ENCODE assay signal across 14 cellular contexts in genomic region chr7:111074071-111074771, GRCh38. TPM values are rescaled to one million over a fixed set of nuclear protein-coding genes. Genes with fewer than 3 reads are reported as not detected.
DNase-seq lines count a peak whose midpoint lies in the region; ATAC-seq and TF ChIP-seq lines count a peak whose summit lies in the region.
"Had no signal": no experiment of that assay in that cellular context is flagged by ENCODE, and none has a peak within 500 bp of the region (broad histone marks: within the 10 kb centered on the region; RNA-seq: fewer than 3 reads in every experiment).

No MANE protein-coding gene starts in this region.

- no peak overlapping the region for H3K4me2 ChIP-seq in MM.1S (ENCODE audit: low read depth, low read length)

- no peaks in the 10 kb centered on the region for H3K9me2 ChIP-seq in MM.1S (replicated peaks; ENCODE audit: insufficient read depth, low read length)

- H3K4me1 ChIP-seq in MM.1S (ENCODE audit: low read length), result peaks cover 21% of the 10 kb centered on the region

- H2AFZ ChIP-seq in MM.1S (ENCODE audit: low read length), result no peak overlapping the region

- peak; percentile 36 for DNase-seq in CD1c-positive myeloid dendritic cell (ENCODE audit: extremely low spot score)
- no peak for DNase-seq in activated naive CD8-positive, alpha-beta T cell treated with anti-CD3 and anti-CD28 coated beads, Interleukin-2, amount 50 U/mL, for 24 hours
- no peak for DNase-seq in foreskin fibroblast
- DNase-seq in MM.1S, result no peak
- DNase-seq in mesothelial cell of epicardium (ENCODE audit: low spot score in 2 of 2, unreplicated experiment in 2 of 2), result no peak
- DNase-seq: cerebellar nuclear complex, left colon, NCI-H1436 treated with DMSO at 0.1 percent for 48 hours, spleen had no signal

- H3K4me3 ChIP-seq in foreskin fibroblast (ENCODE audit: low read depth in 1 of 2, low read length in 2 of 2) (no peak overlapping the region), MM.1S (ENCODE audit: low read length) (no peak overlapping the region)
- H3K4me3 ChIP-seq: spleen had no signal

- no peaks in the 10 kb centered on the region for H3K79me2 ChIP-seq in MM.1S (ENCODE audit: low read length)

- H4K20me1 ChIP-seq in MM.1S (ENCODE audit: insufficient read depth, low read length), result no peaks in the 10 kb centered on the region

- H3K27me3 Mint-ChIP-seq in activated naive CD8-positive, alpha-beta T cell treated with anti-CD3 and anti-CD28 coated beads, Interleukin-2, amount 50 U/mL, for 24 hours, result no peaks in the 10 kb centered on the region
- no peaks in the 10 kb centered on the region for H3K27me3 Mint-ChIP-seq in mesothelial cell of epicardium (ENCODE audit: low read depth)

- ATAC-seq in GM18508 (IDR thresholded peaks at IDR 0.05; ENCODE audit: insufficient read depth, unreplicated experiment), result peak; percentile 43
- no peak for ATAC-seq in activated naive CD8-positive, alpha-beta T cell treated with anti-CD3 and anti-CD28 coated beads, Interleukin-2, amount 50 U/mL, for 24 hours
- ATAC-seq in HG02571 (IDR thresholded peaks at IDR 0.05; ENCODE audit: unreplicated experiment), result no peak
- ATAC-seq: left colon had no signal

- H3K27me3 ChIP-seq in MM.1S (replicated peaks; ENCODE audit: insufficient read depth, low read length), result no peaks in the 10 kb centered on the region
- H3K27me3 ChIP-seq: spleen had no signal

- H3K27ac Mint-ChIP-seq in activated naive CD8-positive, alpha-beta T cell treated with anti-CD3 and anti-CD28 coated beads, Interleukin-2, amount 50 U/mL, for 24 hours, result peak overlapping the region; percentile 61
- no peak overlapping the region for H3K27ac Mint-ChIP-seq in mesothelial cell of epicardium
- H3K27ac Mint-ChIP-seq: CD14-positive monocyte had no signal

- no peaks in the 10 kb centered on the region for H3K9me3 ChIP-seq in KOPT-K1 (ENCODE audit: insufficient read depth, low read length, poor library complexity, severe bottlenecking)
- H3K9me3 ChIP-seq in MM.1S (replicated peaks; ENCODE audit: insufficient read depth, low read length), result no peaks in the 10 kb centered on the region
- H3K9me3 ChIP-seq: spleen had no signal

- H3K36me3 ChIP-seq in KOPT-K1 (ENCODE audit: insufficient read depth, low read length), result no peaks in the 10 kb centered on the region
- H3K36me3 ChIP-seq in MM.1S (replicated peaks; ENCODE audit: insufficient read depth, low read length), result no peaks in the 10 kb centered on the region
- H3K36me3 ChIP-seq: spleen had no signal

- no peak for TF ChIP-seq CTCF in foreskin fibroblast (IDR thresholded peaks at IDR 0.05; ENCODE audit: low read depth, low read length)
- no peak for TF ChIP-seq CTCF in MM.1S (IDR thresholded peaks at IDR 0.05; ENCODE audit: low read length)
- TF ChIP-seq CTCF in mesothelial cell of epicardium (IDR thresholded peaks at IDR 0.05; ENCODE audit: unreplicated experiment), result no peak

- H3K27ac ChIP-seq in KOPT-K1 (ENCODE audit: low read depth, low read length, poor library complexity, severe bottlenecking) (peak overlapping the region; percentile 56), MM.1S (ENCODE audit: low read length) (no peak overlapping the region)
- H3K27ac ChIP-seq: spleen had no signal

- H3K9ac ChIP-seq in MM.1S (ENCODE audit: low read length), result no peak overlapping the region

- peak overlapping the region; percentile 48 for H3K4me3 Mint-ChIP-seq in activated naive CD8-positive, alpha-beta T cell treated with anti-CD3 and anti-CD28 coated beads, Interleukin-2, amount 50 U/mL, for 24 hours
- no peak overlapping the region for H3K4me3 Mint-ChIP-seq in mesothelial cell of epicardium
- H3K4me3 Mint-ChIP-seq: CD14-positive monocyte had no signal

- peaks cover 73% of the 10 kb centered on the region for H3K4me1 Mint-ChIP-seq in activated naive CD8-positive, alpha-beta T cell treated with anti-CD3 and anti-CD28 coated beads, Interleukin-2, amount 50 U/mL, for 24 hours
- H3K4me1 Mint-ChIP-seq in mesothelial cell of epicardium, result peaks cover 20% of the 10 kb centered on the region
- H3K4me1 Mint-ChIP-seq: CD14-positive monocyte had no signal

- no peaks in the 10 kb centered on the region for H3F3A ChIP-seq in MM.1S (ENCODE audit: insufficient read depth, low read length)

- H3K36me3 Mint-ChIP-seq in activated naive CD8-positive, alpha-beta T cell treated with anti-CD3 and anti-CD28 coated beads, Interleukin-2, amount 50 U/mL, for 24 hours (ENCODE audit: low read depth), result no peaks in the 10 kb centered on the region
- no peaks in the 10 kb centered on the region for H3K36me3 Mint-ChIP-seq in mesothelial cell of epicardium
- H3K36me3 Mint-ChIP-seq: CD14-positive monocyte had no signal

- H3K9me3 Mint-ChIP-seq in activated naive CD8-positive, alpha-beta T cell treated with anti-CD3 and anti-CD28 coated beads, Interleukin-2, amount 50 U/mL, for 24 hours, result no peaks in the 10 kb centered on the region
- no peaks in the 10 kb centered on the region for H3K9me3 Mint-ChIP-seq in mesothelial cell of epicardium

RNA-seq across cellular contexts. Expression of gene LRRN3, which starts 16.7 kb away (rescaled TPM):
- 8.7 to 10.1 TPM (median 9.4 TPM) in 3 replicates for total RNA-seq in mesothelial cell of epicardium
- total RNA-seq: HT-29 had no signal
